ENCODE assay signal across 9 cellular contexts in genomic region chr11:72624496-72625201, GRCh38. TPM values are rescaled to one million over a fixed set of nuclear protein-coding genes. Genes with fewer than 3 reads are reported as not detected.
DNase-seq lines count a peak whose midpoint lies in the region; ATAC-seq and TF ChIP-seq lines count a peak whose summit lies in the region.
"Had no signal": no experiment of that assay in that cellular context is flagged by ENCODE, and none has a peak within 500 bp of the region (broad histone marks: within the 10 kb centered on the region; RNA-seq: fewer than 3 reads in every experiment).

No MANE protein-coding gene starts in this region.

- no peaks in the 10 kb centered on the region for H3K9me3 ChIP-seq in osteoblast (ENCODE audit: low read depth, low read length)

- no peak for TF ChIP-seq POLR2A in lower leg skin (IDR thresholded peaks at IDR 0.05)

- H3K4me3 Mint-ChIP-seq in stimulated activated effector memory CD8-positive, alpha-beta T cell treated with anti-CD3 and anti-CD28 coated beads, Interleukin-12 subunit alpha, Interleukin-12 subunit beta, amount 100 ng/mL, for 72 hours: no peak overlapping the region

- no peaks in the 10 kb centered on the region for H3K79me2 ChIP-seq in osteoblast (ENCODE audit: insufficient read depth, low read length)

- peak; percentile 54 for ATAC-seq in stimulated activated effector memory CD8-positive, alpha-beta T cell treated with anti-CD3 and anti-CD28 coated beads, Interleukin-12 subunit alpha, Interleukin-12 subunit beta, amount 100 ng/mL, for 72 hours
- ATAC-seq in HG03565 (IDR thresholded peaks at IDR 0.05; ENCODE audit: unreplicated experiment): no peak
- ATAC-seq in HG03378 (IDR thresholded peaks at IDR 0.05; ENCODE audit: unreplicated experiment): no peak

- peaks cover 25% of the 10 kb centered on the region for H3K27me3 ChIP-seq in osteoblast (ENCODE audit: insufficient read depth, low read length)

- intact Hi-C loops in lower leg skin (cut with DNase I; ENCODE audit: low total_unique reads): no loop called here

- 76 to 80% methylated on average over 12 of the region's 12 CpGs for WGBS in lower leg skin, 2 donors

- no peak overlapping the region for H3K27ac Mint-ChIP-seq in stimulated activated effector memory CD8-positive, alpha-beta T cell treated with anti-CD3 and anti-CD28 coated beads, Interleukin-12 subunit alpha, Interleukin-12 subunit beta, amount 100 ng/mL, for 72 hours

- H3K36me3 ChIP-seq in osteoblast (ENCODE audit: insufficient read depth, low read length): no peaks in the 10 kb centered on the region

- TF ChIP-seq CTCF in coronary artery (IDR thresholded peaks at IDR 0.05) (no peak), lower leg skin (IDR thresholded peaks at IDR 0.05) (no peak), osteoblast (IDR thresholded peaks at IDR 0.05; ENCODE audit: extremely low read depth, low read depth, low read length) (no peak)

- H2AFZ ChIP-seq in osteoblast (ENCODE audit: low read length): no peak overlapping the region

- H3K36me3 Mint-ChIP-seq in stimulated activated effector memory CD8-positive, alpha-beta T cell treated with anti-CD3 and anti-CD28 coated beads, Interleukin-12 subunit alpha, Interleukin-12 subunit beta, amount 100 ng/mL, for 72 hours: no peaks in the 10 kb centered on the region

- H3K4me3 ChIP-seq in coronary artery (no peak overlapping the region), lower leg skin (ENCODE audit: low read depth, poor library complexity, severe bottlenecking) (no peak overlapping the region), osteoblast (ENCODE audit: insufficient read depth, low read length) (no peak overlapping the region)

- H3K27ac ChIP-seq in coronary artery: peak overlapping the region; percentile 66 to 81
- H3K27ac ChIP-seq in osteoblast (ENCODE audit: low read depth, low read length): no peak overlapping the region

- H3K4me2 ChIP-seq in osteoblast (ENCODE audit: insufficient read depth, low read length): no peak overlapping the region

- H3K4me1 Mint-ChIP-seq in stimulated activated effector memory CD8-positive, alpha-beta T cell treated with anti-CD3 and anti-CD28 coated beads, Interleukin-12 subunit alpha, Interleukin-12 subunit beta, amount 100 ng/mL, for 72 hours: peaks cover 38% of the 10 kb centered on the region

- H3K4me1 ChIP-seq in osteoblast (ENCODE audit: insufficient read depth, low read length): no peaks in the 10 kb centered on the region

- no peaks in the 10 kb centered on the region for H4K20me1 ChIP-seq in osteoblast (ENCODE audit: insufficient read depth, low read length)

- DNase-seq in MV-4-11 (lab: John Stamatoyannopoulos, UW) (peak; percentile 9), coronary artery (ENCODE audit: low spot score) (no peak), lower leg skin (ENCODE audit: low spot score in 2 of 2) (peak; percentile 53 to 93), cerebellar cortex (ENCODE audit: low spot score) (no peak), osteoblast (ENCODE audit: insufficient read length, low spot score, missing footprints) (no peak)
- no peak for DNase-seq in stimulated activated effector memory CD8-positive, alpha-beta T cell treated with anti-CD3 and anti-CD28 coated beads, Interleukin-12 subunit alpha, Interleukin-12 subunit beta, amount 100 ng/mL, for 72 hours (ENCODE audit: low spot score in 2 of 2)
- DNase-seq: NCI-H1105 had no signal

- no peaks in the 10 kb centered on the region for H3K9me3 Mint-ChIP-seq in stimulated activated effector memory CD8-positive, alpha-beta T cell treated with anti-CD3 and anti-CD28 coated beads, Interleukin-12 subunit alpha, Interleukin-12 subunit beta, amount 100 ng/mL, for 72 hours

RNA-seq across cellular contexts. Expression of gene PDE2A, which starts 49.6 kb away (rescaled TPM):
- total RNA-seq in lower leg skin (10 to 100 TPM; 26.1 to 34.1 (median 30.6) TPM), osteoblast (0.36 and 0.59 TPM in 2 replicates)

Comparison
In these comparisons a context has a peak if more than half of its experiments do, and no peak if none do; other contexts are left out.
1. DNase-seq: peak in MV-4-11 (single experiment) and lower leg skin (2 of 2); none in coronary artery (single experiment), stimulated activated effector memory CD8-positive, alpha-beta T cell treated with anti-CD3 and anti-CD28 coated beads, Interleukin-12 subunit alpha, Interleukin-12 subunit beta, amount 100 ng/mL, for 72 hours (0 of 2), cerebellar cortex (single experiment) and osteoblast (single experiment).
2. RNA of gene PDE2A, which starts 49.6 kb away (total RNA-seq): 26.1 to 34.1 TPM in lower leg skin; 0.36 to 0.59 TPM in osteoblast; every median in the first group is over 10 times any median in the second.